9 cellular contexts compared by ENCODE assay signal in genomic region chr2:154698238-154698788, GRCh38. TPM values are rescaled to one million over a fixed set of nuclear protein-coding genes. Genes with fewer than 3 reads are reported as not detected.
DNase-seq lines count a peak whose midpoint lies in the region; ATAC-seq and TF ChIP-seq lines count a peak whose summit lies in the region.
"Had no signal": no experiment of that assay in that cellular context is flagged by ENCODE, and none has a peak within 500 bp of the region (broad histone marks: within the 10 kb centered on the region; RNA-seq: fewer than 3 reads in every experiment).

TSS of gene KCNJ3 (plus strand) at chr2:154698695. CDS start at chr2:154698776, 81 bp downstream.

- no peak for ATAC-seq in thoracic aorta (ENCODE audit: insufficient number of reproducible peaks, low FRiP score, low read depth)

- H3K36me3 Mint-ChIP-seq in activated CD4-positive, alpha-beta T cell treated with anti-CD3 and anti-CD28 coated beads, Interleukin-2, amount 10 ng/mL, durations not matched to agents 24 days and 14 days (ENCODE audit: low read depth) = no peaks in the 10 kb centered on the region

- H3K9me3 ChIP-seq in thoracic aorta = no peaks in the 10 kb centered on the region

- H2AK5ac ChIP-seq in mesendoderm (ENCODE audit: low read length) = no peak within 1 kb of the TSS

- H3K79me2 ChIP-seq in mesendoderm (ENCODE audit: control insufficient read depth, insufficient read depth, low read length) = no peaks in the 10 kb centered on the region

- DNase-seq in activated CD4-positive, alpha-beta T cell treated with anti-CD3 and anti-CD28 coated beads, Interleukin-2, amount 10 ng/mL, durations not matched to agents 24 days and 14 days = no peak
- no peak for DNase-seq in activated CD4-positive, alpha-beta T cell treated with anti-CD3 and anti-CD28 coated beads for 4 hours
- DNase-seq in cerebellum (ENCODE audit: low spot score) (peak; percentile 37), mesendoderm (peak; percentile 25), thoracic aorta (ENCODE audit: low spot score) (no peak), OCI-M1 (lab: John Stamatoyannopoulos, UW) (no peak), hepatic stellate cell (ENCODE audit: low spot score) (no peak), SHP77 (lab: John Stamatoyannopoulos, UW) (no peak)

- TF ChIP-seq CTCF in thoracic aorta (IDR thresholded peaks at IDR 0.05) = no peak

- H3K4me1 Mint-ChIP-seq in activated CD4-positive, alpha-beta T cell treated with anti-CD3 and anti-CD28 coated beads, Interleukin-2, amount 10 ng/mL, durations not matched to agents 24 days and 14 days = no peaks in the 10 kb centered on the region

- H3K27me3 Mint-ChIP-seq in activated CD4-positive, alpha-beta T cell treated with anti-CD3 and anti-CD28 coated beads, Interleukin-2, amount 10 ng/mL, durations not matched to agents 24 days and 14 days = peaks cover 37% of the 10 kb centered on the region

- H3K23ac ChIP-seq in mesendoderm (ENCODE audit: low read length) = peak within 1 kb of the TSS; percentile 51

- H3K9ac ChIP-seq in mesendoderm (ENCODE audit: low read length) = peak within 1 kb of the TSS; percentile 85

- H3K4me1 ChIP-seq in mesendoderm (ENCODE audit: control insufficient read depth, low read depth, low read length) (no peaks in the 10 kb centered on the region), thoracic aorta (ENCODE audit: control insufficient read depth in 1 of 2, low read depth in 2 of 2) (peaks cover 0 to 38% of the 10 kb centered on the region in 2 donors)

- H3K79me1 ChIP-seq in mesendoderm (ENCODE audit: low read length) = no peaks in the 10 kb centered on the region

- no peak within 1 kb of the TSS for H3K4me3 Mint-ChIP-seq in activated CD4-positive, alpha-beta T cell treated with anti-CD3 and anti-CD28 coated beads, Interleukin-2, amount 10 ng/mL, durations not matched to agents 24 days and 14 days

- no peak within 1 kb of the TSS for H2BK120ac ChIP-seq in mesendoderm (ENCODE audit: low read depth, low read length)

- no peak within 1 kb of the TSS for H4K5ac ChIP-seq in mesendoderm (ENCODE audit: low read length)

- no peak within 1 kb of the TSS for H4K8ac ChIP-seq in mesendoderm (ENCODE audit: low read depth, low read length)

- H3K27ac ChIP-seq in mesendoderm (ENCODE audit: low read depth, low read length) = no peak within 1 kb of the TSS
- peak within 1 kb of the TSS; percentile 12 to 44 for H3K27ac ChIP-seq in thoracic aorta

- intact Hi-C loops in activated CD4-positive, alpha-beta T cell treated with anti-CD3 and anti-CD28 coated beads, Interleukin-2, amount 10 ng/mL, durations not matched to agents 24 days and 14 days (cut with micrococcal nuclease) = no loop called here

- H2BK15ac ChIP-seq in mesendoderm (replicated peaks; ENCODE audit: low read depth) = no peak within 1 kb of the TSS

- H3K9me3 Mint-ChIP-seq in activated CD4-positive, alpha-beta T cell treated with anti-CD3 and anti-CD28 coated beads, Interleukin-2, amount 10 ng/mL, durations not matched to agents 24 days and 14 days = no peaks in the 10 kb centered on the region

- H2BK5ac ChIP-seq in mesendoderm (ENCODE audit: low read length) = no peak within 1 kb of the TSS

- peak within 1 kb of the TSS; percentile 29 for H3K18ac ChIP-seq in mesendoderm (ENCODE audit: low read length)

- peak within 1 kb of the TSS; percentile 0 for H3K4ac ChIP-seq in mesendoderm (ENCODE audit: low read depth, low read length)

- no peaks in the 10 kb centered on the region for H3K27me3 ChIP-seq in mesendoderm (ENCODE audit: insufficient read depth, low read length, poor library complexity)
- no peaks in the 10 kb centered on the region for H3K27me3 ChIP-seq in thoracic aorta (replicated peaks; ENCODE audit: insufficient read depth)

- H3K36me3 ChIP-seq in mesendoderm (ENCODE audit: control insufficient read depth, insufficient read depth, low read length) = no peaks in the 10 kb centered on the region
- no peaks in the 10 kb centered on the region for H3K36me3 ChIP-seq in thoracic aorta

- peak within 1 kb of the TSS; percentile 57 for H3K4me3 ChIP-seq in mesendoderm (ENCODE audit: low read length)
- H3K4me3 ChIP-seq in thoracic aorta = peak within 1 kb of the TSS; percentile 72

- H3K56ac ChIP-seq in mesendoderm (ENCODE audit: low read length) = peak within 1 kb of the TSS; percentile 92

- H3K4me2 ChIP-seq in mesendoderm (ENCODE audit: low read length) = peak within 1 kb of the TSS; percentile 96

- no CpG with 5 or more reads among the region's 28 CpGs for WGBS in mesendoderm (ENCODE audit: extremely low coverage, insufficient coverage, low lambda C conversion rate)

- H3K27ac Mint-ChIP-seq in activated CD4-positive, alpha-beta T cell treated with anti-CD3 and anti-CD28 coated beads, Interleukin-2, amount 10 ng/mL, durations not matched to agents 24 days and 14 days = peak within 1 kb of the TSS; percentile 7

RNA-seq across cellular contexts. Expression of gene KCNJ3, which starts in this region (rescaled TPM):
- total RNA-seq in activated CD4-positive, alpha-beta T cell treated with anti-CD3 and anti-CD28 coated beads, Interleukin-2, amount 10 ng/mL, durations not matched to agents 24 days and 14 days = not detected in 2 replicates
- total RNA-seq in cerebellum (16.2 TPM), thoracic aorta (1 to 10 TPM; 1.6 to 2.8 TPM)
- 2.5 TPM for polyA plus RNA-seq in mesendoderm (2013, experiment 1 of 2)
- polyA plus RNA-seq in mesendoderm (2013, experiment 2 of 2) = 2.3 TPM
- total RNA-seq: subcutaneous adipose tissue had no signal

Comparison
In these comparisons a context has a peak if more than half of its experiments do, and no peak if none do; other contexts are left out.
1. DNase-seq: peak in cerebellum (single experiment) and mesendoderm (single experiment); none in activated CD4-positive, alpha-beta T cell treated with anti-CD3 and anti-CD28 coated beads, Interleukin-2, amount 10 ng/mL, durations not matched to agents 24 days and 14 days (single experiment), activated CD4-positive, alpha-beta T cell treated with anti-CD3 and anti-CD28 coated beads for 4 hours (0 of 2), thoracic aorta (single experiment), OCI-M1 (single experiment), hepatic stellate cell (single experiment) and SHP77 (0 of 2).